ENCODE assay signal across 8 cellular contexts in genomic region chr7:18693401-18693800, GRCh38.
A peak's percentile ranks its signal among the peaks of the same experiment; 100 is the strongest.
DNase-seq lines count a peak whose midpoint lies in the region; ATAC-seq and TF ChIP-seq lines count a peak whose summit lies in the region.

No MANE protein-coding gene starts in this region.

- H3K36me3 Mint-ChIP-seq in natural killer cell = no peaks in the 10 kb centered on the region

- TF ChIP-seq POLR2A in NB4 (IDR thresholded peaks at IDR 0.05; ENCODE audit: extremely low read depth, insufficient read length) = no peak

- H3K4me1 Mint-ChIP-seq in natural killer cell = no peaks in the 10 kb centered on the region

- H3K9me3 Mint-ChIP-seq in natural killer cell = no peaks in the 10 kb centered on the region

- intact Hi-C loops in natural killer cell (cut with micrococcal nuclease) = no loop called here

- ATAC-seq in GM18907 (IDR thresholded peaks at IDR 0.05; ENCODE audit: unreplicated experiment) (no peak), natural killer cell (no peak)

- H3K27ac Mint-ChIP-seq in natural killer cell = no peak overlapping the region

- no peak overlapping the region for H3K4me3 Mint-ChIP-seq in natural killer cell

- H3K27ac ChIP-seq in coronary artery = no peak overlapping the region

- peak; percentile 57 for TF ChIP-seq CTCF in NB4 (IDR thresholded peaks at IDR 0.05; ENCODE audit: low read depth, low read length)
- no peak for TF ChIP-seq CTCF in coronary artery (IDR thresholded peaks at IDR 0.05)
- TF ChIP-seq CTCF in natural killer cell (IDR thresholded peaks at IDR 0.05) = no peak

- DNase-seq in Daoy (ENCODE audit: low read depth) (peak; percentile 57), NB4 (ENCODE audit: low read depth) (peak; percentile 74), dedifferentiated amniotic fluid mesenchymal stem cell (ENCODE audit: extremely low spot score) (peak; percentile 84), mucosa of gallbladder (ENCODE audit: low spot score) (peak; percentile 14), GF-D8 (lab: John Stamatoyannopoulos, UW) (no peak), coronary artery (ENCODE audit: low spot score) (no peak), natural killer cell (no peak)

- H3K4me3 ChIP-seq in NB4 (ENCODE audit: low read depth, low read length) (no peak overlapping the region), coronary artery (no peak overlapping the region)

- H3K27me3 Mint-ChIP-seq in natural killer cell (ENCODE audit: low read depth in 2 of 2) = no peaks in the 10 kb centered on the region

Comparison
In these comparisons a context has a peak if more than half of its experiments do, and no peak if none do; other contexts are left out.
1. DNase-seq: peak in Daoy (single experiment), NB4 (single experiment), dedifferentiated amniotic fluid mesenchymal stem cell (single experiment) and mucosa of gallbladder (single experiment); none in GF-D8 (single experiment), coronary artery (single experiment) and natural killer cell (single experiment).